In genomic region chr13:73325351-73326214, GRCh38 we compare ENCODE assay signal across 11 cellular contexts.
DNase-seq lines count a peak whose midpoint lies in the region; ATAC-seq and TF ChIP-seq lines count a peak whose summit lies in the region.
"Had no signal": no experiment of that assay in that cellular context is flagged by ENCODE, and none has a peak within 500 bp of the region (broad histone marks: within the 10 kb centered on the region; RNA-seq: fewer than 3 reads in every experiment).

No MANE protein-coding gene starts in this region.

- POLR2A ChIA-PET in MCF 10A (lab: Yijun Ruan, JAX) = interaction anchor here (0.6 to 2.4 kb wide), 17 partner anchors 9 to 374 kb away, joined by 3 to 8 read pairs (median 4); partner anchors contain the start of gene KLF5

- no peak for TF ChIP-seq POLR2A in breast epithelium (IDR thresholded peaks at IDR 0.05)

- peak; percentile 6 for DNase-seq in MCF 10A (ENCODE audit: unreplicated experiment)
- DNase-seq in breast epithelium (ENCODE audit: low spot score in 2 of 2) = no peak
- DNase-seq in epithelial cell of proximal tubule (ENCODE audit: low read depth) = peak; percentile 53
- no peak for DNase-seq in DMS153 (lab: John Stamatoyannopoulos, UW)
- DNase-seq in KG1 (lab: John Stamatoyannopoulos, UW) = no peak
- no peak for DNase-seq in activated gamma-delta T cell treated with Interleukin-2 at 50 U/mL for 16 hours
- DNase-seq: amniotic stem cell, NCI-H1092 treated with DMSO at 0.1 percent for 48 hours, uterus had no signal

- no TSS peak for BruUV-seq in MCF 10A (replicated peaks; lab: Mats Ljungman, UMichigan)

- H3K4me3 Mint-ChIP-seq in MCF 10A (ENCODE audit: unreplicated experiment) = no peak overlapping the region

- CTCF ChIA-PET in MCF 10A (lab: Yijun Ruan, JAX) = interaction anchor here (0.7 kb wide), 2 partner anchors 71 to 74 kb away, joined by 3 read pairs; no protein-coding TSS in a partner anchor

- TF ChIP-seq CTCF in MCF 10A (IDR thresholded peaks at IDR 0.05; ENCODE audit: unreplicated experiment) (no peak), breast epithelium (IDR thresholded peaks at IDR 0.05) (no peak), epithelial cell of proximal tubule (conservative IDR thresholded peaks at IDR 0.05; ENCODE audit: low read depth, low read length) (no peak)

- no peaks in the 10 kb centered on the region for H3K27me3 ChIP-seq in breast epithelium
- H3K27me3 ChIP-seq: uterus had no signal

- no peaks in the 10 kb centered on the region for H3K9me3 ChIP-seq in breast epithelium
- H3K9me3 ChIP-seq: uterus had no signal

- no peaks in the 10 kb centered on the region for H3K36me3 ChIP-seq in breast epithelium
- H3K36me3 ChIP-seq: uterus had no signal

- H3K36me3 Mint-ChIP-seq in MCF 10A (ENCODE audit: insufficient read depth, unreplicated experiment) = no peaks in the 10 kb centered on the region

- peaks cover 18% of the 10 kb centered on the region for H3K4me1 Mint-ChIP-seq in MCF 10A (ENCODE audit: insufficient read depth, unreplicated experiment)

- no peaks in the 10 kb centered on the region for H3K27me3 Mint-ChIP-seq in MCF 10A (ENCODE audit: insufficient read depth, unreplicated experiment)

- no peak overlapping the region for H3K4me3 ChIP-seq in breast epithelium
- peak overlapping the region; percentile 9 for H3K4me3 ChIP-seq in epithelial cell of proximal tubule (ENCODE audit: low read depth, low read length)
- H3K4me3 ChIP-seq: uterus had no signal

- no peak overlapping the region for H3K27ac ChIP-seq in breast epithelium
- H3K27ac ChIP-seq: uterus had no signal

- ATAC-seq in HG03432 (IDR thresholded peaks at IDR 0.05; ENCODE audit: unreplicated experiment) (peak; percentile 72), GM19035 (IDR thresholded peaks at IDR 0.05; ENCODE audit: unreplicated experiment) (no peak)

- peak overlapping the region; percentile 59 for H3K27ac Mint-ChIP-seq in MCF 10A (ENCODE audit: low read depth, unreplicated experiment)

- H3K4me1 ChIP-seq in breast epithelium = no peaks in the 10 kb centered on the region
- H3K4me1 ChIP-seq: uterus had no signal

- intact Hi-C loops in MCF 10A (cut with micrococcal nuclease) = no loop called here
- intact Hi-C loops in breast epithelium (cut with DNase I; ENCODE audit: low total_unique reads) = no loop called here

- no peaks in the 10 kb centered on the region for H3K9me3 Mint-ChIP-seq in MCF 10A (ENCODE audit: unreplicated experiment)

Comparison
In these comparisons a context has a peak if more than half of its experiments do, and no peak if none do; other contexts are left out.
1. DNase-seq: peak in MCF 10A (single experiment) and epithelial cell of proximal tubule (single experiment); none in breast epithelium (0 of 2), DMS153 (single experiment), KG1 (single experiment) and activated gamma-delta T cell treated with Interleukin-2 at 50 U/mL for 16 hours (single experiment).